Comparison of ENCODE assay signal across 1 cellular context in genomic region chr12:56127888-56128668, GRCh38.
TF ChIP-seq lines count a peak whose summit lies in the region.

ESYT1 (plus strand) TSS chr12:56128267; CDS start chr12:56128320, 53 bp downstream.

TF ChIP-seq in K562, 482 proteins besides CTCF, POLR2A, EP300 and RAD21 (continued from another document and continues in another):
- TF ChIP-seq ATF2 (CRISPR knock-in tag; IDR thresholded peaks at IDR 0.05) (no peak; the same call in 1 of the 2 replicates), RFX1 (IDR thresholded peaks at IDR 0.05) (no peak), COPS2 (conservative IDR thresholded peaks at IDR 0.05) (no peak), IRF1 (CRISPR knock-in tag; IDR thresholded peaks at IDR 0.05; ENCODE audit: borderline replicate concordance) (no peak), E2F1 (CRISPR knock-in tag; IDR thresholded peaks at IDR 0.05) (peak; percentile 98), SAFB (IDR thresholded peaks at IDR 0.05; ENCODE audit: borderline replicate concordance, low read depth, low read length) (no peak), PKNOX1 (IDR thresholded peaks at IDR 0.05) (no peak), WHSC1 (IDR thresholded peaks at IDR 0.05; ENCODE audit: low read length) (no peak), BRD9 (IDR thresholded peaks at IDR 0.05; ENCODE audit: low read depth, partially characterized antibody) (peak; percentile 83), SMAD1 (IDR thresholded peaks at IDR 0.05; ENCODE audit: low read depth, low read length, partially characterized antibody) (no peak), SMARCC2 (IDR thresholded peaks at IDR 0.05; ENCODE audit: low read depth) (no peak), NUFIP1 (IDR thresholded peaks at IDR 0.05; ENCODE audit: partially characterized antibody) (no peak), HBP1 (CRISPR knock-in tag; IDR thresholded peaks at IDR 0.05) (no peak), ZFP1 (CRISPR knock-in tag; IDR thresholded peaks at IDR 0.05) (0 out of 2 replicates have a peak, but pooled peaks have one; percentile 5), MLX (CRISPR knock-in tag; conservative IDR thresholded peaks at IDR 0.05) (no peak), SMARCA5 (IDR thresholded peaks at IDR 0.05) (no peak), NFIX (CRISPR knock-in tag; IDR thresholded peaks at IDR 0.05; ENCODE audit: low read depth) (no peak), SNIP1 (IDR thresholded peaks at IDR 0.05; ENCODE audit: low read depth) (no peak), ZBTB26 (CRISPR knock-in tag; IDR thresholded peaks at IDR 0.05) (no peak), HMGXB4 (CRISPR knock-in tag; IDR thresholded peaks at IDR 0.05) (peak; percentile 22; the same call in 1 of the 2 replicates), ZC3H11A (IDR thresholded peaks at IDR 0.05; ENCODE audit: low read depth, low read length) (no peak), ATF3 (IDR thresholded peaks at IDR 0.05) (peak; percentile 100), ATF3 (CRISPR knock-in tag; conservative IDR thresholded peaks at IDR 0.05) (peak; percentile 86), ZFP36 (IDR thresholded peaks at IDR 0.05; ENCODE audit: low read depth, low read length, partially characterized antibody) (no peak), ZBTB43 (CRISPR knock-in tag; IDR thresholded peaks at IDR 0.05) (no peak), ELF2 (CRISPR knock-in tag; IDR thresholded peaks at IDR 0.05) (no peak), CBFB (CRISPR knock-in tag; IDR thresholded peaks at IDR 0.05) (0 out of 2 replicates have a peak, but pooled peaks have one; percentile 15), GTF2B (IDR thresholded peaks at IDR 0.05; ENCODE audit: extremely low read depth, insufficient read length) (no peak), ZNF583 (CRISPR knock-in tag; IDR thresholded peaks at IDR 0.05) (no peak), ILK (tag; IDR thresholded peaks at IDR 0.05; ENCODE audit: borderline replicate concordance, low read depth) (no peak), ZNF668 (CRISPR knock-in tag; IDR thresholded peaks at IDR 0.05) (no peak), PHB2 (IDR thresholded peaks at IDR 0.05; ENCODE audit: low read depth) (no peak), BRF2 (IDR thresholded peaks at IDR 0.05; ENCODE audit: borderline replicate concordance, insufficient read depth, insufficient read length) (no peak), FOXA1 (IDR thresholded peaks at IDR 0.05; ENCODE audit: borderline replicate concordance) (no peak), FOXA3 (CRISPR knock-in tag; conservative IDR thresholded peaks at IDR 0.05 in 1 of 2, IDR thresholded peaks at IDR 0.05 in 1 of 2) (no peak)
